In genomic region chr5:5929231-5929630, GRCh38 we compare ENCODE assay signal across 29 cellular contexts.
"Had no signal": no experiment of that assay in that cellular context is flagged by ENCODE, and none has a peak within 500 bp of the region (broad histone marks: within the 10 kb centered on the region; RNA-seq: fewer than 3 reads in every experiment).

No MANE protein-coding gene starts in this region.

- H3K9me3 ChIP-seq: esophagus muscularis mucosa, gastrocnemius medialis, heart left ventricle had no signal

- H3K27ac Mint-ChIP-seq: activated CD4-positive, alpha-beta memory T cell treated with anti-CD3 and anti-CD28 coated beads, Interleukin-2, amount 10 ng/mL, durations not matched to agents 7 days and 5 days; activated CD4-positive, alpha-beta T cell treated with anti-CD3 and anti-CD28 coated beads for 36 hours; activated CD4-positive, alpha-beta T cell treated with anti-CD3 and anti-CD28 coated beads, Interleukin-2, amount 10 ng/mL, durations not matched to agents 24 days and 14 days; activated naive CD4-positive, alpha-beta T cell treated with anti-CD3 and anti-CD28 coated beads, Interleukin-2, amount 10 ng/mL, durations not matched to agents 7 days and 5 days; activated naive CD4-positive, alpha-beta T cell treated with anti-CD3 and anti-CD28 coated beads, Interleukin-2, amount 50 U/mL, for 72 hours; activated naive CD8-positive, alpha-beta T cell treated with anti-CD3 and anti-CD28 coated beads, Interleukin-2, amount 10 ng/mL, durations not matched to agents 7 days and 5 days; activated T-cell treated with anti-CD3 and anti-CD28 coated beads, Interleukin-2, amount 50 U/mL, for 24 hours; activated T-cell treated with anti-CD3 and anti-CD28 coated beads, Interleukin-2, amount 50 U/mL, for 72 hours; dendritic cell treated with granulocyte-macrophage colony-stimulating factor and Interleukin-4, amounts not matched to agents 40 ng/mL and 50 ng/mL, for 4 days; endodermal cell had no signal

- H3K36me3 ChIP-seq: esophagus muscularis mucosa, gastrocnemius medialis, heart left ventricle had no signal

- H3K36me3 Mint-ChIP-seq: activated naive CD4-positive, alpha-beta T cell treated with anti-CD3 and anti-CD28 coated beads, Interleukin-2, amount 10 ng/mL, durations not matched to agents 7 days and 5 days; activated naive CD4-positive, alpha-beta T cell treated with anti-CD3 and anti-CD28 coated beads, Interleukin-2, amount 50 U/mL, for 72 hours; activated naive CD8-positive, alpha-beta T cell treated with anti-CD3 and anti-CD28 coated beads, Interleukin-2, amount 10 ng/mL, durations not matched to agents 7 days and 5 days had no signal

- H3K27me3 ChIP-seq: foreskin keratinocyte, gastrocnemius medialis had no signal

- H3K27ac ChIP-seq: coronary artery, esophagus muscularis mucosa, foreskin keratinocyte, gastrocnemius medialis, heart left ventricle had no signal

- H3K9me3 Mint-ChIP-seq: activated CD4-positive, alpha-beta memory T cell treated with anti-CD3 and anti-CD28 coated beads, Interleukin-2, amount 10 ng/mL, durations not matched to agents 7 days and 5 days; activated CD4-positive, alpha-beta T cell treated with anti-CD3 and anti-CD28 coated beads, Interleukin-2, amount 10 ng/mL, durations not matched to agents 24 days and 14 days; activated naive CD4-positive, alpha-beta T cell treated with anti-CD3 and anti-CD28 coated beads, Interleukin-2, amount 10 ng/mL, durations not matched to agents 7 days and 5 days; activated naive CD4-positive, alpha-beta T cell treated with anti-CD3 and anti-CD28 coated beads, Interleukin-2, amount 50 U/mL, for 72 hours; activated naive CD8-positive, alpha-beta T cell treated with anti-CD3 and anti-CD28 coated beads, Interleukin-2, amount 10 ng/mL, durations not matched to agents 7 days and 5 days; activated T-cell treated with anti-CD3 and anti-CD28 coated beads, Interleukin-2, amount 50 U/mL, for 24 hours; activated T-cell treated with anti-CD3 and anti-CD28 coated beads, Interleukin-2, amount 50 U/mL, for 72 hours; dendritic cell treated with granulocyte-macrophage colony-stimulating factor and Interleukin-4, amounts not matched to agents 40 ng/mL and 50 ng/mL, for 4 days; endodermal cell had no signal

- H3K27me3 Mint-ChIP-seq: activated CD4-positive, alpha-beta memory T cell treated with anti-CD3 and anti-CD28 coated beads, Interleukin-2, amount 10 ng/mL, durations not matched to agents 7 days and 5 days; activated CD4-positive, alpha-beta T cell treated with anti-CD3 and anti-CD28 coated beads, Interleukin-2, amount 10 ng/mL, durations not matched to agents 24 days and 14 days; activated naive CD4-positive, alpha-beta T cell treated with anti-CD3 and anti-CD28 coated beads, Interleukin-2, amount 10 ng/mL, durations not matched to agents 7 days and 5 days; activated naive CD8-positive, alpha-beta T cell treated with anti-CD3 and anti-CD28 coated beads, Interleukin-2, amount 10 ng/mL, durations not matched to agents 7 days and 5 days; dendritic cell treated with granulocyte-macrophage colony-stimulating factor and Interleukin-4, amounts not matched to agents 40 ng/mL and 50 ng/mL, for 4 days had no signal

- H3K4me1 ChIP-seq: esophagus muscularis mucosa, foreskin keratinocyte, gastrocnemius medialis, heart left ventricle had no signal

- H3K4me1 Mint-ChIP-seq: activated CD4-positive, alpha-beta memory T cell treated with anti-CD3 and anti-CD28 coated beads, Interleukin-2, amount 10 ng/mL, durations not matched to agents 7 days and 5 days; activated CD4-positive, alpha-beta T cell treated with anti-CD3 and anti-CD28 coated beads for 36 hours; activated CD4-positive, alpha-beta T cell treated with anti-CD3 and anti-CD28 coated beads, Interleukin-2, amount 10 ng/mL, durations not matched to agents 24 days and 14 days; activated naive CD4-positive, alpha-beta T cell treated with anti-CD3 and anti-CD28 coated beads, Interleukin-2, amount 10 ng/mL, durations not matched to agents 7 days and 5 days; activated naive CD8-positive, alpha-beta T cell treated with anti-CD3 and anti-CD28 coated beads, Interleukin-2, amount 10 ng/mL, durations not matched to agents 7 days and 5 days; endodermal cell had no signal

- H3K4me3 Mint-ChIP-seq: activated CD4-positive, alpha-beta memory T cell treated with anti-CD3 and anti-CD28 coated beads, Interleukin-2, amount 10 ng/mL, durations not matched to agents 7 days and 5 days; activated CD4-positive, alpha-beta T cell treated with anti-CD3 and anti-CD28 coated beads for 36 hours; activated CD4-positive, alpha-beta T cell treated with anti-CD3 and anti-CD28 coated beads, Interleukin-2, amount 10 ng/mL, durations not matched to agents 24 days and 14 days; activated naive CD4-positive, alpha-beta T cell treated with anti-CD3 and anti-CD28 coated beads, Interleukin-2, amount 10 ng/mL, durations not matched to agents 7 days and 5 days; activated naive CD8-positive, alpha-beta T cell treated with anti-CD3 and anti-CD28 coated beads, Interleukin-2, amount 10 ng/mL, durations not matched to agents 7 days and 5 days; activated T-cell treated with anti-CD3 and anti-CD28 coated beads, Interleukin-2, amount 50 U/mL, for 24 hours; activated T-cell treated with anti-CD3 and anti-CD28 coated beads, Interleukin-2, amount 50 U/mL, for 72 hours; dendritic cell treated with granulocyte-macrophage colony-stimulating factor and Interleukin-4, amounts not matched to agents 40 ng/mL and 50 ng/mL, for 4 days; endodermal cell had no signal

- H3K4me3 ChIP-seq: coronary artery, dorsolateral prefrontal cortex, esophagus muscularis mucosa, gastrocnemius medialis, heart left ventricle had no signal

- DNase-seq: activated CD4-positive, alpha-beta memory T cell treated with anti-CD3 and anti-CD28 coated beads, Interleukin-2, amount 10 ng/mL, durations not matched to agents 7 days and 5 days; activated CD4-positive, alpha-beta T cell treated with anti-CD3 and anti-CD28 coated beads for 36 hours; activated CD4-positive, alpha-beta T cell treated with anti-CD3 and anti-CD28 coated beads, Interleukin-2, amount 10 ng/mL, durations not matched to agents 24 days and 14 days; activated CD4-positive, alpha-beta T cell treated with anti-CD3 and anti-CD28 coated beads, Interleukin-2, amount 50 U/mL, for 4 hours; activated CD4-positive, CD25-positive, alpha-beta regulatory T cell; activated CD4-positive, CD25-positive, alpha-beta regulatory T cell treated with anti-CD3 and anti-CD28 coated beads, Interleukin-2, amount 50 U/mL, for 72 hours; activated CD8-positive, alpha-beta memory T cell treated with anti-CD3 and anti-CD28 coated beads, Interleukin-2, amount 50 U/mL, for 48 hours; activated gamma-delta T cell; activated naive CD4-positive, alpha-beta T cell; activated naive CD4-positive, alpha-beta T cell treated with anti-CD3 and anti-CD28 coated beads, Interleukin-2, amount 10 ng/mL, durations not matched to agents 7 days and 5 days; activated naive CD8-positive, alpha-beta T cell treated with anti-CD3 and anti-CD28 coated beads, Interleukin-2, amount 10 ng/mL, durations not matched to agents 7 days and 5 days; activated T-cell treated with anti-CD3 and anti-CD28 coated beads for 4 hours; activated T-cell treated with anti-CD3 and anti-CD28 coated beads, Interleukin-2, amount 50 U/mL, for 24 hours; activated T-cell treated with anti-CD3 and anti-CD28 coated beads, Interleukin-2, amount 50 U/mL, for 72 hours; amniotic stem cell; cerebellar nuclear complex; effector memory CD4-positive, alpha-beta T cell; endodermal cell; erythroblast; foreskin keratinocyte; gastrocnemius medialis; glutamatergic neuron; heart left ventricle; T-helper 2 cell had no signal
